ENCODE assay signal across 29 cellular contexts in the genomic region with DNA sequence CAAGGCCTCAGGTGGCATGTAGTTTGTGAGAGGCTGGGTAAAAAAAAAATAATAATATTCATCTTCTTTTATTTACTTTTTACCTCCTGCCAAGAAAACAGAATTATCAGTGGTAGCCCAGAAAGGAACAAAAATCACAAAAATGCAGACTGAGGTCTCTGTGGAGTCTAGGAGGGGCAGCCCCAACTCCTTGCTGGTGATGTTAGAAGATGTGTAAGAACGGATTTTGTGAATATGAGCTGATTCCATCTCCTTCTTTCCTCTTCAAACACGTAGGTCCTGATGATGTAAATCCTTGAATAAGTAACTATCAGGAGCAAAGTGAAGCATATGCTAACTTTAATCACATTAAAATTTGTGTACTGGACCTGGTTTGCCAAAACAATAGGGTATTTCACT.
DNase-seq lines count a peak whose midpoint lies in the region; ATAC-seq and TF ChIP-seq lines count a peak whose summit lies in the region.
"Had no signal": no experiment of that assay in that cellular context is flagged by ENCODE, and none has a peak within 500 bp of the region (broad histone marks: within the 10 kb centered on the region; RNA-seq: fewer than 3 reads in every experiment).

No MANE protein-coding gene starts in this region.

- TF ChIP-seq CTCF in fibroblast of pulmonary artery (IDR thresholded peaks at IDR 0.05; ENCODE audit: low read length, missing control alignments) = no peak

- intact Hi-C loops in posterior vena cava (cut with DNase I) = no loop called here

- no peak for ATAC-seq in HG02870 (IDR thresholded peaks at IDR 0.05; ENCODE audit: unreplicated experiment)
- ATAC-seq: A549, GM12878, HepG2, K562, Right ventricle myocardium inferior, SK-N-SH treated with all-trans-retinoic acid at 6 μM for 48 hours had no signal

- peak; percentile 32 for DNase-seq in NCI-H226
- DNase-seq in astrocyte of the hippocampus (ENCODE audit: low read depth, low spot score) = peak; percentile 63
- DNase-seq in fibroblast of pulmonary artery (ENCODE audit: low read depth) = peak; percentile 23
- DNase-seq in MV-4-11 (lab: John Stamatoyannopoulos, UW) = no peak
- no peak for DNase-seq in posterior vena cava (ENCODE audit: low spot score)
- no peak for DNase-seq in germinal center (ENCODE audit: low spot score)
- DNase-seq: C1 segment of cervical spinal cord; CD4-positive, alpha-beta memory T cell; COR-L47; EL; GDM1; GOT3; HCEC 1CT; Kasumi-1; NCI-H1105 treated with DMSO at 0.1 percent for 48 hours; NCI-H2029; NCI-H446 treated with DMSO at 0.1 percent for 48 hours; NCI-H526; NCI-H82; NK-92 treated with Interleukin-12 subunit alpha and Interleukin-12 subunit beta, amount 100 ng/mL, for 24 hours; PC-9; SJCRH30 had no signal

- no peak overlapping the region for H3K4me3 ChIP-seq in fibroblast of pulmonary artery (replicated peaks; ENCODE audit: low read depth, low read length)
- H3K4me3 ChIP-seq: A549, GM12878, K562, PC-9, SJCRH30 had no signal

Comparison
In these comparisons a context has a peak if more than half of its experiments do, and no peak if none do; other contexts are left out.
1. DNase-seq: peak in NCI-H226 (single experiment), astrocyte of the hippocampus (single experiment) and fibroblast of pulmonary artery (single experiment); none in MV-4-11 (single experiment), posterior vena cava (single experiment) and germinal center (single experiment).